In genomic region chr19:6402834-6403608, GRCh38 we compare ENCODE assay signal across 1 cellular context.
TF ChIP-seq lines count a peak whose summit lies in the region.

No MANE protein-coding gene starts in this region.

TF ChIP-seq in neural cell, 6 proteins besides CTCF, POLR2A, EP300 and RAD21 (continued from another document):
- TF ChIP-seq REST (IDR thresholded peaks at IDR 0.05; ENCODE audit: borderline replicate concordance), result no peak
